Comparison of ENCODE assay signal across 18 cellular contexts in the genomic region with DNA sequence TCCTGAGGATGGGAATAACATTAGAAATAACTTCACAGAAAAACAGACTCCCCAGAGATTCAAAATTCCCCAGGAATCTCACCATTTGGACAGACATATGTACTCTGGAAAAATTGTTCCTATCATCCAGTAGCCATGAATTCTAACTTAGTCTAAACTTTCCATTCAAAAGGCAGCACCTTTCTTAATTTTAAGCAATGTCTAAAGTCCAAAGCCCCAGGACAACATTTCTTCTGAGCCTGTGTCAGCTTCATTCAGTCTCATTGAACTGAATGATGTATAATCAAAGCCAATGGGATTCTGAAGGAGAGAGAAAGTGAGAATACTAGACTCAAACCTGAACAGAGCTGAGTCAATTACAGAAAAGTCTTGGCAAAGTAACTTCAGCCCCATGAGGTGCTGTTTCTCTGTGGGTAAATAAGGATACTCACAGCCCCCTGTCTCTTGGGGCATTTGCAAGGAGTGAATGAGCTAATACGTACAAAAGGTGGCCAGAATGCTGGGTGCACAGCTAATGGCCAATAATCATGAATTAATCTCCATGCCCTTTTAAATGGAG.
A peak's percentile ranks its signal among the peaks of the same experiment; 100 is the strongest.
DNase-seq lines count a peak whose midpoint lies in the region; ATAC-seq lines count a peak whose summit lies in the region.
"Had no signal": no experiment of that assay in that cellular context is flagged by ENCODE, and none has a peak within 500 bp of the region (broad histone marks: within the 10 kb centered on the region; RNA-seq: fewer than 3 reads in every experiment).

No MANE protein-coding gene starts in this region.

- intact Hi-C loops in cardiac septum (cut with DNase I) = loop anchor here (5.0 kb wide), 1 partner anchor 38 kb away; no protein-coding TSS in a partner anchor

- H3K27ac Mint-ChIP-seq in activated T-helper 17 cell treated with anti-CD3 and anti-CD28 coated beads, Interleukin-2, amount 50 U/mL, for 72 hours = no peak overlapping the region
- H3K27ac Mint-ChIP-seq: effector memory CD8-positive, alpha-beta T cell; stimulated activated effector memory CD8-positive, alpha-beta T cell treated with anti-CD3 and anti-CD28 coated beads, Interleukin-12 subunit alpha, Interleukin-12 subunit beta, amount 100 ng/mL, for 72 hours had no signal

- no peaks in the 10 kb centered on the region for H3K36me3 Mint-ChIP-seq in activated T-helper 17 cell treated with anti-CD3 and anti-CD28 coated beads, Interleukin-2, amount 50 U/mL, for 72 hours (ENCODE audit: low read depth)
- H3K36me3 Mint-ChIP-seq: stimulated activated effector memory CD8-positive, alpha-beta T cell treated with anti-CD3 and anti-CD28 coated beads, Interleukin-12 subunit alpha, Interleukin-12 subunit beta, amount 100 ng/mL, for 72 hours had no signal

- H3K4me3 Mint-ChIP-seq in activated T-helper 17 cell treated with anti-CD3 and anti-CD28 coated beads, Interleukin-2, amount 50 U/mL, for 72 hours = no peak overlapping the region
- H3K4me3 Mint-ChIP-seq: effector memory CD8-positive, alpha-beta T cell; stimulated activated effector memory CD8-positive, alpha-beta T cell treated with anti-CD3 and anti-CD28 coated beads, Interleukin-12 subunit alpha, Interleukin-12 subunit beta, amount 100 ng/mL, for 72 hours had no signal

- no peaks in the 10 kb centered on the region for H3K27me3 Mint-ChIP-seq in activated T-helper 17 cell treated with anti-CD3 and anti-CD28 coated beads, Interleukin-2, amount 50 U/mL, for 72 hours
- H3K27me3 Mint-ChIP-seq: effector memory CD8-positive, alpha-beta T cell had no signal

- DNase-seq in effector CD4-positive, alpha-beta T cell = no peak
- no peak for DNase-seq in SHP77 treated with DMSO at 0.1 percent for 48 hours (lab: John Stamatoyannopoulos, UW)
- no peak for DNase-seq in cardiac septum (ENCODE audit: low spot score)
- DNase-seq: activated T-cell treated with anti-CD3 and anti-CD28 coated beads, Interleukin-2, amount 50 U/mL, for 1 hour; effector memory CD8-positive, alpha-beta T cell; GDM1; left lung; NCI-H1417; NCI-H2227 treated with DMSO at 0.1 percent for 48 hours; ovary; upper lobe of left lung had no signal

- H3K4me1 Mint-ChIP-seq in activated T-helper 17 cell treated with anti-CD3 and anti-CD28 coated beads, Interleukin-2, amount 50 U/mL, for 72 hours = no peaks in the 10 kb centered on the region
- H3K4me1 Mint-ChIP-seq: stimulated activated effector memory CD8-positive, alpha-beta T cell treated with anti-CD3 and anti-CD28 coated beads, Interleukin-12 subunit alpha, Interleukin-12 subunit beta, amount 100 ng/mL, for 72 hours had no signal

- peaks cover 9% of the 10 kb centered on the region for H3K9me3 Mint-ChIP-seq in activated T-helper 17 cell treated with anti-CD3 and anti-CD28 coated beads, Interleukin-2, amount 50 U/mL, for 72 hours

- ATAC-seq in GM18508 (IDR thresholded peaks at IDR 0.05; ENCODE audit: insufficient read depth, unreplicated experiment) (peak; percentile 66), GM19455 (IDR thresholded peaks at IDR 0.05; ENCODE audit: unreplicated experiment) (peak; percentile 65), HG02885 (IDR thresholded peaks at IDR 0.05; ENCODE audit: poor library complexity, unreplicated experiment) (peak; percentile 86), HG03520 (IDR thresholded peaks at IDR 0.05; ENCODE audit: unreplicated experiment) (peak; percentile 58)
- ATAC-seq in activated T-helper 17 cell treated with anti-CD3 and anti-CD28 coated beads, Interleukin-2, amount 50 U/mL, for 72 hours (replicated peaks) = no peak
- ATAC-seq: effector memory CD8-positive, alpha-beta T cell; left lung; Right ventricle myocardium inferior; stimulated activated effector memory CD8-positive, alpha-beta T cell treated with anti-CD3 and anti-CD28 coated beads, Interleukin-12 subunit alpha, Interleukin-12 subunit beta, amount 100 ng/mL, for 72 hours had no signal
